1 cellular context compared by ENCODE assay signal in the genomic region with DNA sequence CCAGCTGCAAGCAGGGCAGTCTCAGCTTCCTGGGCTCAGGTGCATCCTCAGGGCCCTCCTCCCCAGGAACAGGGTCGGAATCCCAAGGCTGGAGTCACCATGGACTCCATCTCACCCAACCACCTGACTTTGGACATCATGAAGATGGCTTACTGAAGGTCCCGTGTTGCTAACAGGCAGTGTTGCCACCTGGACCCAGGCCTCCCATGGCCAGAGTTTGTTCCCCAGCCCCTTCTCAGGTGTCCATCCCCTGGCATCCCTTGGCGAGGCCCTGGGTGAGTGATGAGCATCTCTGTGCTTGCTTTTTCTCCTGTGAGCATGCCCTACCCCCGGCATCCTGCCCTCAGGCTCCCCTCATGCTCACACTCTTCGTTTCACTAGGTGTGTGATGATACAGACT.
TF ChIP-seq lines count a peak whose summit lies in the region.

No MANE protein-coding gene starts in this region.

TF ChIP-seq in IMR-90, 13 proteins besides CTCF, POLR2A, EP300 and RAD21 (continued from another document):
- TF ChIP-seq, protein P1, sequence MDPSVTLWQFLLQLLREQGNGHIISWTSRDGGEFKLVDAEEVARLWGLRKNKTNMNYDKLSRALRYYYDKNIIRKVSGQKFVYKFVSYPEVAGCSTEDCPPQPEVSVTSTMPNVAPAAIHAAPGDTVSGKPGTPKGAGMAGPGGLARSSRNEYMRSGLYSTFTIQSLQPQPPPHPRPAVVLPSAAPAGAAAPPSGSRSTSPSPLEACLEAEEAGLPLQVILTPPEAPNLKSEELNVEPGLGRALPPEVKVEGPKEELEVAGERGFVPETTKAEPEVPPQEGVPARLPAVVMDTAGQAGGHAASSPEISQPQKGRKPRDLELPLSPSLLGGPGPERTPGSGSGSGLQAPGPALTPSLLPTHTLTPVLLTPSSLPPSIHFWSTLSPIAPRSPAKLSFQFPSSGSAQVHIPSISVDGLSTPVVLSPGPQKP (IDR thresholded peaks at IDR 0.05; ENCODE audit: borderline replicate concordance, low read depth, low read length), result no peak
- TF ChIP-seq MXI1 (IDR thresholded peaks at IDR 0.05; ENCODE audit: borderline replicate concordance, low read depth, low read length) (no peak), MAZ (IDR thresholded peaks at IDR 0.05; ENCODE audit: borderline replicate concordance, low read depth, low read length) (no peak), CHD1 (IDR thresholded peaks at IDR 0.05; ENCODE audit: low read depth, low read length) (no peak), NFE2L2 (IDR thresholded peaks at IDR 0.05; ENCODE audit: low read depth, low read length) (no peak), MAFK (IDR thresholded peaks at IDR 0.05; ENCODE audit: low read depth, low read length) (no peak)
